1 cellular context compared by ENCODE assay signal in the genomic region with DNA sequence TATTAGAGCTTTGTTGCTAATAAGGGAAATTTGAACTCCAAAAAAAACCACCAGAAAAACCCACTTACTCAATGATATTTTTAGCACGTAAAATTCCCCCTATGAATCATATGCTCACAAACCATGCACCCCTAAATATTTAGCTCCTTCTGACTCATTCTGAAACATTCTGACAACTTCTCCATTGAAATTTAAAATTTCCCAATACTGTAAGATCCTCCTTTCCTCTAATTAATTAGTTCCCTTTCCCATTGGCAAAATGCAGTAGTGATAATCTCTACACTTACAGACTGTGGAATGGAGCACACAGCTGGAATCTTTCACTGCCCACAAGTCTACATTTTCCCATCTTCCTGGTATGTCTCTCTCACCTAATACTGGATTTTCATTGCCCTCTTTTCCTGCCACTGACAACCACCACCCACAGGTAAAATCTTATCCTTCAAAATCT.
TF ChIP-seq lines count a peak whose summit lies in the region.

No MANE protein-coding gene starts in this region.

TF ChIP-seq in GM12878, 131 proteins besides CTCF, POLR2A, EP300 and RAD21 (continued from another document and continues in another):
- TF ChIP-seq PKNOX1 (IDR thresholded peaks at IDR 0.05), result 0 out of 2 replicates have a peak, but pooled peaks have one; percentile 10
- TF ChIP-seq SPI1 (IDR thresholded peaks at IDR 0.05; ENCODE audit: borderline replicate concordance, insufficient read depth, low read depth, low read length), result no peak
- peak; percentile 99 for TF ChIP-seq IKZF1 (conservative IDR thresholded peaks at IDR 0.05)
- TF ChIP-seq IKZF2 (IDR thresholded peaks at IDR 0.05), result peak; percentile 100
- TF ChIP-seq NFYA (IDR thresholded peaks at IDR 0.05; ENCODE audit: borderline replicate concordance, low read depth, low read length), result no peak
- no peak for TF ChIP-seq ESRRA (IDR thresholded peaks at IDR 0.05; ENCODE audit: low read length)
- no peak for TF ChIP-seq TAF1 (IDR thresholded peaks at IDR 0.05; ENCODE audit: borderline replicate concordance, low read depth, low read length)
- TF ChIP-seq PAX8 (IDR thresholded peaks at IDR 0.05), result no peak
- TF ChIP-seq SUPT20H (IDR thresholded peaks at IDR 0.05; ENCODE audit: borderline replicate concordance, control insufficient read depth, low read depth, low read length), result no peak
- TF ChIP-seq NBN (IDR thresholded peaks at IDR 0.05), result peak; percentile 88
- no peak for TF ChIP-seq MYB (IDR thresholded peaks at IDR 0.05; ENCODE audit: borderline replicate concordance, low read depth, low read length)
- peak; percentile 94 for TF ChIP-seq ZNF217 (IDR thresholded peaks at IDR 0.05)
- 0 out of 2 replicates have a peak, but pooled peaks have one; percentile 61 for TF ChIP-seq ZBED1 (IDR thresholded peaks at IDR 0.05; ENCODE audit: borderline replicate concordance)
- TF ChIP-seq, protein P1, sequence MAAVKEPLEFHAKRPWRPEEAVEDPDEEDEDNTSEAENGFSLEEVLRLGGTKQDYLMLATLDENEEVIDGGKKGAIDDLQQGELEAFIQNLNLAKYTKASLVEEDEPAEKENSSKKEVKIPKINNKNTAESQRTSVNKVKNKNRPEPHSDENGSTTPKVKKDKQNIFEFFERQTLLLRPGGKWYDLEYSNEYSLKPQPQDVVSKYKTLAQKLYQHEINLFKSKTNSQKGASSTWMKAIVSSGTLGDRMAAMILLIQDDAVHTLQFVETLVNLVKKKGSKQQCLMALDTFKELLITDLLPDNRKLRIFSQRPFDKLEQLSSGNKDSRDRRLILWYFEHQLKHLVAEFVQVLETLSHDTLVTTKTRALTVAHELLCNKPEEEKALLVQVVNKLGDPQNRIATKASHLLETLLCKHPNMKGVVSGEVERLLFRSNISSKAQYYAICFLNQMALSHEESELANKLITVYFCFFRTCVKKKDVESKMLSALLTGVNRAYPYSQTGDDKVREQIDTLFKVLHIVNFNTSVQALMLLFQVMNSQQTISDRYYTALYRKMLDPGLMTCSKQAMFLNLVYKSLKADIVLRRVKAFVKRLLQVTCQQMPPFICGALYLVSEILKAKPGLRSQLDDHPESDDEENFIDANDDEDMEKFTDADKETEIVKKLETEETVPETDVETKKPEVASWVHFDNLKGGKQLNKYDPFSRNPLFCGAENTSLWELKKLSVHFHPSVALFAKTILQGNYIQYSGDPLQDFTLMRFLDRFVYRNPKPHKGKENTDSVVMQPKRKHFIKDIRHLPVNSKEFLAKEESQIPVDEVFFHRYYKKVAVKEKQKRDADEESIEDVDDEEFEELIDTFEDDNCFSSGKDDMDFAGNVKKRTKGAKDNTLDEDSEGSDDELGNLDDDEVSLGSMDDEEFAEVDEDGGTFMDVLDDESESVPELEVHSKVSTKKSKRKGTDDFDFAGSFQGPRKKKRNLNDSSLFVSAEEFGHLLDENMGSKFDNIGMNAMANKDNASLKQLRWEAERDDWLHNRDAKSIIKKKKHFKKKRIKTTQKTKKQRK (IDR thresholded peaks at IDR 0.05; ENCODE audit: low read depth, low read length), result no peak
- TF ChIP-seq SP1 (IDR thresholded peaks at IDR 0.05; ENCODE audit: low read depth, low read length), result no peak
- TF ChIP-seq TARDBP (IDR thresholded peaks at IDR 0.05; ENCODE audit: borderline replicate concordance), result no peak
- no peak for TF ChIP-seq FOS (IDR thresholded peaks at IDR 0.05; ENCODE audit: borderline replicate concordance, extremely low read depth, insufficient read length)
- peak; percentile 100 for TF ChIP-seq RELB (IDR thresholded peaks at IDR 0.05; ENCODE audit: low read depth)
- TF ChIP-seq, protein P2, sequence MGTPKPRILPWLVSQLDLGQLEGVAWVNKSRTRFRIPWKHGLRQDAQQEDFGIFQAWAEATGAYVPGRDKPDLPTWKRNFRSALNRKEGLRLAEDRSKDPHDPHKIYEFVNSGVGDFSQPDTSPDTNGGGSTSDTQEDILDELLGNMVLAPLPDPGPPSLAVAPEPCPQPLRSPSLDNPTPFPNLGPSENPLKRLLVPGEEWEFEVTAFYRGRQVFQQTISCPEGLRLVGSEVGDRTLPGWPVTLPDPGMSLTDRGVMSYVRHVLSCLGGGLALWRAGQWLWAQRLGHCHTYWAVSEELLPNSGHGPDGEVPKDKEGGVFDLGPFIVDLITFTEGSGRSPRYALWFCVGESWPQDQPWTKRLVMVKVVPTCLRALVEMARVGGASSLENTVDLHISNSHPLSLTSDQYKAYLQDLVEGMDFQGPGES (IDR thresholded peaks at IDR 0.05), result no peak
- TF ChIP-seq WRNIP1 (IDR thresholded peaks at IDR 0.05; ENCODE audit: borderline replicate concordance, low read depth, low read length), result no peak
- TF ChIP-seq BACH1 (IDR thresholded peaks at IDR 0.05; ENCODE audit: borderline replicate concordance), result peak; percentile 66; the same call in 1 of the 2 replicates
- TF ChIP-seq SKIL (IDR thresholded peaks at IDR 0.05; ENCODE audit: low read depth, poor library complexity, severe bottlenecking), result peak; percentile 83
- no peak for TF ChIP-seq CBX3 (IDR thresholded peaks at IDR 0.05; ENCODE audit: borderline replicate concordance, low read depth)
- TF ChIP-seq SMAD1 (IDR thresholded peaks at IDR 0.05; ENCODE audit: low read depth, partially characterized antibody), result peak; percentile 23
- TF ChIP-seq, protein P3, sequence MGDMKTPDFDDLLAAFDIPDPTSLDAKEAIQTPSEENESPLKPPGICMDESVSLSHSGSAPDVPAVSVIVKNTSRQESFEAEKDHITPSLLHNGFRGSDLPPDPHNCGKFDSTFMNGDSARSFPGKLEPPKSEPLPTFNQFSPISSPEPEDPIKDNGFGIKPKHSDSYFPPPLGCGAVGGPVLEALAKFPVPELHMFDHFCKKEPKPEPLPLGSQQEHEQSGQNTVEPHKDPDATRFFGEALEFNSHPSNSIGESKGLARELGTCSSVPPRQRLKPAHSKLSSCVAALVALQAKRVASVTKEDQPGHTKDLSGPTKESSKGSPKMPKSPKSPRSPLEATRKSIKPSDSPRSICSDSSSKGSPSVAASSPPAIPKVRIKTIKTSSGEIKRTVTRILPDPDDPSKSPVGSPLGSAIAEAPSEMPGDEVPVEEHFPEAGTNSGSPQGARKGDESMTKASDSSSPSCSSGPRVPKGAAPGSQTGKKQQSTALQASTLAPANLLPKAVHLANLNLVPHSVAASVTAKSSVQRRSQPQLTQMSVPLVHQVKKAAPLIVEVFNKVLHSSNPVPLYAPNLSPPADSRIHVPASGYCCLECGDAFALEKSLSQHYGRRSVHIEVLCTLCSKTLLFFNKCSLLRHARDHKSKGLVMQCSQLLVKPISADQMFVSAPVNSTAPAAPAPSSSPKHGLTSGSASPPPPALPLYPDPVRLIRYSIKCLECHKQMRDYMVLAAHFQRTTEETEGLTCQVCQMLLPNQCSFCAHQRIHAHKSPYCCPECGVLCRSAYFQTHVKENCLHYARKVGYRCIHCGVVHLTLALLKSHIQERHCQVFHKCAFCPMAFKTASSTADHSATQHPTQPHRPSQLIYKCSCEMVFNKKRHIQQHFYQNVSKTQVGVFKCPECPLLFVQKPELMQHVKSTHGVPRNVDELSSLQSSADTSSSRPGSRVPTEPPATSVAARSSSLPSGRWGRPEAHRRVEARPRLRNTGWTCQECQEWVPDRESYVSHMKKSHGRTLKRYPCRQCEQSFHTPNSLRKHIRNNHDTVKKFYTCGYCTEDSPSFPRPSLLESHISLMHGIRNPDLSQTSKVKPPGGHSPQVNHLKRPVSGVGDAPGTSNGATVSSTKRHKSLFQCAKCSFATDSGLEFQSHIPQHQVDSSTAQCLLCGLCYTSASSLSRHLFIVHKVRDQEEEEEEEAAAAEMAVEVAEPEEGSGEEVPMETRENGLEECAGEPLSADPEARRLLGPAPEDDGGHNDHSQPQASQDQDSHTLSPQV (IDR thresholded peaks at IDR 0.05), result no peak
- TF ChIP-seq POLR2AphosphoS2 (IDR thresholded peaks at IDR 0.05; ENCODE audit: low read depth, low read length), result no peak
- TF ChIP-seq, protein P4, sequence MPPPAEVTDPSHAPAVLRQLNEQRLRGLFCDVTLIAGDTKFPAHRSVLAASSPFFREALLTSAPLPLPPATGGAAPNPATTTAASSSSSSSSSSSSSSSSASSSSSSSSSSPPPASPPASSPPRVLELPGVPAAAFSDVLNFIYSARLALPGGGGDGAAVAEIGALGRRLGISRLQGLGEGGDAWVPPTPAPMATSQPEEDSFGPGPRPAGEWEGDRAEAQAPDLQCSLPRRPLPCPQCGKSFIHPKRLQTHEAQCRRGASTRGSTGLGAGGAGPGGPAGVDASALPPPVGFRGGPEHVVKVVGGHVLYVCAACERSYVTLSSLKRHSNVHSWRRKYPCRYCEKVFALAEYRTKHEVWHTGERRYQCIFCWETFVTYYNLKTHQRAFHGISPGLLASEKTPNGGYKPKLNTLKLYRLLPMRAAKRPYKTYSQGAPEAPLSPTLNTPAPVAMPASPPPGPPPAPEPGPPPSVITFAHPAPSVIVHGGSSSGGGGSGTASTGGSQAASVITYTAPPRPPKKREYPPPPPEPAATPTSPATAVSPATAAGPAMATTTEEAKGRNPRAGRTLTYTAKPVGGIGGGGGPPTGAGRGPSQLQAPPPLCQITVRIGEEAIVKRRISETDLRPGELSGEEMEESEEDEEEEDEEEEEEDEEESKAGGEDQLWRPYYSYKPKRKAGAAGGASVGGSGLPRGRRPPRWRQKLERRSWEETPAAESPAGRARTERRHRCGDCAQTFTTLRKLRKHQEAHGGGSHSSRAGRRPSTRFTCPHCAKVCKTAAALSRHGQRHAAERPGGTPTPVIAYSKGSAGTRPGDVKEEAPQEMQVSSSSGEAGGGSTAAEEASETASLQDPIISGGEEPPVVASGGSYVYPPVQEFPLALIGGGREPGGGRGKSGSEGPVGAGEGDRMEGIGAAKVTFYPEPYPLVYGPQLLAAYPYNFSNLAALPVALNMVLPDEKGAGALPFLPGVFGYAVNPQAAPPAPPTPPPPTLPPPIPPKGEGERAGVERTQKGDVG (CRISPR knock-in tag; IDR thresholded peaks at IDR 0.05), result no peak
- peak; percentile 94 for TF ChIP-seq MEF2B (IDR thresholded peaks at IDR 0.05; ENCODE audit: partially characterized antibody, poor library complexity, severe bottlenecking)
- TF ChIP-seq TCF7 (IDR thresholded peaks at IDR 0.05; ENCODE audit: borderline replicate concordance), result peak; percentile 34; the same call in 1 of the 2 replicates
- TF ChIP-seq, protein P5, sequence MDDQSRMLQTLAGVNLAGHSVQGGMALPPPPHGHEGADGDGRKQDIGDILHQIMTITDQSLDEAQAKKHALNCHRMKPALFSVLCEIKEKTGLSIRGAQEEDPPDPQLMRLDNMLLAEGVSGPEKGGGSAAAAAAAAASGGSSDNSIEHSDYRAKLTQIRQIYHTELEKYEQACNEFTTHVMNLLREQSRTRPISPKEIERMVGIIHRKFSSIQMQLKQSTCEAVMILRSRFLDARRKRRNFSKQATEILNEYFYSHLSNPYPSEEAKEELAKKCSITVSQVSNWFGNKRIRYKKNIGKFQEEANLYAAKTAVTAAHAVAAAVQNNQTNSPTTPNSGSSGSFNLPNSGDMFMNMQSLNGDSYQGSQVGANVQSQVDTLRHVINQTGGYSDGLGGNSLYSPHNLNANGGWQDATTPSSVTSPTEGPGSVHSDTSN (IDR thresholded peaks at IDR 0.05; ENCODE audit: insufficient replicate concordance, low read depth, low read length), result no peak
- TF ChIP-seq RCOR1 (conservative IDR thresholded peaks at IDR 0.05; ENCODE audit: low read depth, low read length), result 0 out of 2 replicates have a peak, but pooled peaks have one; percentile 34
- TF ChIP-seq, protein P6, sequence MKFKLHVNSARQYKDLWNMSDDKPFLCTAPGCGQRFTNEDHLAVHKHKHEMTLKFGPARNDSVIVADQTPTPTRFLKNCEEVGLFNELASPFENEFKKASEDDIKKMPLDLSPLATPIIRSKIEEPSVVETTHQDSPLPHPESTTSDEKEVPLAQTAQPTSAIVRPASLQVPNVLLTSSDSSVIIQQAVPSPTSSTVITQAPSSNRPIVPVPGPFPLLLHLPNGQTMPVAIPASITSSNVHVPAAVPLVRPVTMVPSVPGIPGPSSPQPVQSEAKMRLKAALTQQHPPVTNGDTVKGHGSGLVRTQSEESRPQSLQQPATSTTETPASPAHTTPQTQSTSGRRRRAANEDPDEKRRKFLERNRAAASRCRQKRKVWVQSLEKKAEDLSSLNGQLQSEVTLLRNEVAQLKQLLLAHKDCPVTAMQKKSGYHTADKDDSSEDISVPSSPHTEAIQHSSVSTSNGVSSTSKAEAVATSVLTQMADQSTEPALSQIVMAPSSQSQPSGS (IDR thresholded peaks at IDR 0.05; ENCODE audit: low read length), result peak; percentile 94
- peak; percentile 89 for TF ChIP-seq ATF7 (IDR thresholded peaks at IDR 0.05; ENCODE audit: low read depth)
- TF ChIP-seq CEBPB (IDR thresholded peaks at IDR 0.05; ENCODE audit: borderline replicate concordance in 1 of 2, low read depth in 2 of 2, low read length in 2 of 2), result peak in 1 of 2 experiments; percentile 86; a peak in 2 of 4 replicates
- TF ChIP-seq RUNX3 (IDR thresholded peaks at IDR 0.05; ENCODE audit: low read length), result peak; percentile 93
- peak; percentile 66; the same call in 1 of the 2 replicates for TF ChIP-seq MTA3 (IDR thresholded peaks at IDR 0.05; ENCODE audit: borderline replicate concordance, low read length)
- TF ChIP-seq ZNF24 (IDR thresholded peaks at IDR 0.05), result peak; percentile 59; the same call in 1 of the 2 replicates
- TF ChIP-seq ASH2L (IDR thresholded peaks at IDR 0.05; ENCODE audit: borderline replicate concordance, low read depth), result no peak
